Comparison of ENCODE assay signal across 8 cellular contexts in genomic region chr16:58127033-58127556, GRCh38. TPM values are rescaled to one million over a fixed set of nuclear protein-coding genes. Genes with fewer than 3 reads are reported as not detected.
DNase-seq lines count a peak whose midpoint lies in the region; ATAC-seq and TF ChIP-seq lines count a peak whose summit lies in the region.

No MANE protein-coding gene starts in this region.

- peaks cover 29% of the 10 kb centered on the region for H3K4me1 Mint-ChIP-seq in WTC11

- H3K36me3 ChIP-seq in HUES64 (ENCODE audit: insufficient read depth, low read length) = no peaks in the 10 kb centered on the region

- H3K27ac ChIP-seq in HUES64 (ENCODE audit: low read depth, low read length) = no peak overlapping the region

- peaks cover 16% of the 10 kb centered on the region for H3K4me1 ChIP-seq in HUES64 (ENCODE audit: insufficient read depth, low read length)

- ATAC-seq in WTC11 (no peak), GM18861 (IDR thresholded peaks at IDR 0.05; ENCODE audit: unreplicated experiment) (no peak), GM18520 (IDR thresholded peaks at IDR 0.05; ENCODE audit: unreplicated experiment) (no peak)

- POLR2A ChIA-PET in WTC11 (lab: Charles Lee) = interaction anchor here (2.9 kb wide), 1 partner anchor 100 kb away, joined by 29 read pairs; the partner anchor contains the start of gene MMP15

- H3K9ac ChIP-seq in HUES64 (ENCODE audit: low read depth, low read length) = no peak overlapping the region

- CTCF ChIA-PET in WTC11 (lab: Charles Lee) = interaction anchor here (0.9 to 3.3 kb wide), 12 partner anchors 20 to 210 kb away, joined by 3 to 15 read pairs (median 5); partner anchors contain the start of gene MMP15

- no peaks in the 10 kb centered on the region for H3K27me3 Mint-ChIP-seq in WTC11 (ENCODE audit: low read depth)

- no peaks in the 10 kb centered on the region for H3K9me3 Mint-ChIP-seq in WTC11

- no peaks in the 10 kb centered on the region for H3K36me3 Mint-ChIP-seq in WTC11

- H3K4me3 ChIP-seq in HUES64 (ENCODE audit: low read length) (peak overlapping the region; percentile 88), fibroblast of the aortic adventitia (ENCODE audit: low read depth, low read length) (peak overlapping the region; percentile 95)

- TF ChIP-seq CTCF in WTC11 (IDR thresholded peaks at IDR 0.05) (no peak), fibroblast of the aortic adventitia (IDR thresholded peaks at IDR 0.05; ENCODE audit: insufficient read depth, low read length) (peak; percentile 43)

- H3K27ac Mint-ChIP-seq in WTC11 = no peak overlapping the region

- DNase-seq in NCI-H2029 (lab: John Stamatoyannopoulos, UW) (peak; percentile 16), NCI-H2029 treated with DMSO at 0.1 percent for 48 hours (lab: John Stamatoyannopoulos, UW) (no peak), WTC11 (ENCODE audit: low spot score) (no peak), fibroblast of the aortic adventitia (ENCODE audit: low read depth) (peak; percentile 39), renal cortical epithelial cell (ENCODE audit: low read depth) (peak; percentile 82)

- 41% methylated on average over 7 of the region's 7 CpGs for WGBS in HUES64

- peak overlapping the region; percentile 87 for H3K4me3 Mint-ChIP-seq in WTC11

- H3K27me3 ChIP-seq in HUES64 (ENCODE audit: insufficient read depth, low read length) = no peaks in the 10 kb centered on the region

- H3K9me3 ChIP-seq in HUES64 (ENCODE audit: insufficient read depth, low read depth, low read length) = no peaks in the 10 kb centered on the region

TF ChIP-seq in WTC11, 78 proteins besides CTCF, POLR2A, EP300 and RAD21 (continues in another document):
- TF ChIP-seq ESRRA (CRISPR knock-in tag; IDR thresholded peaks at IDR 0.05; ENCODE audit: borderline replicate concordance) = no peak
- TF ChIP-seq TP53 (CRISPR knock-in tag; IDR thresholded peaks at IDR 0.05) = no peak
- TF ChIP-seq STAT6 (CRISPR knock-in tag; conservative IDR thresholded peaks at IDR 0.05; ENCODE audit: low read depth) = no peak
- no peak for TF ChIP-seq SMAD4 (CRISPR knock-in tag; IDR thresholded peaks at IDR 0.05)
- no peak for TF ChIP-seq ZBTB43 (CRISPR knock-in tag; IDR thresholded peaks at IDR 0.05)
- TF ChIP-seq USF2 (CRISPR knock-in tag; IDR thresholded peaks at IDR 0.05) = no peak
- TF ChIP-seq ZNF416 (CRISPR knock-in tag; IDR thresholded peaks at IDR 0.05) = no peak
- no peak for TF ChIP-seq GRHL2 (CRISPR knock-in tag; IDR thresholded peaks at IDR 0.05; ENCODE audit: insufficient replicate concordance, severe bottlenecking)
- TF ChIP-seq PREB (CRISPR knock-in tag; IDR thresholded peaks at IDR 0.05; ENCODE audit: borderline replicate concordance) = no peak
- no peak for TF ChIP-seq AR (CRISPR knock-in tag; IDR thresholded peaks at IDR 0.05)
- no peak for TF ChIP-seq AFF4 (CRISPR knock-in tag; IDR thresholded peaks at IDR 0.05; ENCODE audit: borderline replicate concordance)
- TF ChIP-seq FOXJ3 (CRISPR knock-in tag; IDR thresholded peaks at IDR 0.05; ENCODE audit: borderline replicate concordance) = no peak
- TF ChIP-seq IRF2 (CRISPR knock-in tag; IDR thresholded peaks at IDR 0.05; ENCODE audit: borderline replicate concordance, low read depth) = no peak

RNA-seq across cellular contexts. Expression of gene CFAP20, which starts 2.1 kb away (rescaled TPM):
- 51.8 TPM for polyA plus RNA-seq in HUES64 (2013, experiment 1 of 2)
- polyA plus RNA-seq in HUES64 (2013, experiment 2 of 2) = 57.4 TPM
- total RNA-seq in WTC11 (2021) = 41.9 to 46.9 TPM (median 42.4 TPM) in 3 replicates
- total RNA-seq in fibroblast of the aortic adventitia (ENCODE audit: low replicate concordance) = 13.4 and 35.7 TPM in 2 replicates
- total RNA-seq in renal cortical epithelial cell = 39.2 and 40.5 TPM in 2 replicates

Comparison
In these comparisons a context has a peak if more than half of its experiments do, and no peak if none do; other contexts are left out.
1. DNase-seq: peak in NCI-H2029 (single experiment), fibroblast of the aortic adventitia (single experiment) and renal cortical epithelial cell (single experiment); none in NCI-H2029 treated with DMSO at 0.1 percent for 48 hours (single experiment) and WTC11 (single experiment).